Comparison of ENCODE assay signal across 2 cellular contexts in genomic region chr18:10965104-10965503, GRCh38.
TF ChIP-seq lines count a peak whose summit lies in the region.

No MANE protein-coding gene starts in this region.

TF ChIP-seq in IMR-90, 13 proteins besides CTCF, POLR2A, EP300 and RAD21:
- TF ChIP-seq, protein P1, sequence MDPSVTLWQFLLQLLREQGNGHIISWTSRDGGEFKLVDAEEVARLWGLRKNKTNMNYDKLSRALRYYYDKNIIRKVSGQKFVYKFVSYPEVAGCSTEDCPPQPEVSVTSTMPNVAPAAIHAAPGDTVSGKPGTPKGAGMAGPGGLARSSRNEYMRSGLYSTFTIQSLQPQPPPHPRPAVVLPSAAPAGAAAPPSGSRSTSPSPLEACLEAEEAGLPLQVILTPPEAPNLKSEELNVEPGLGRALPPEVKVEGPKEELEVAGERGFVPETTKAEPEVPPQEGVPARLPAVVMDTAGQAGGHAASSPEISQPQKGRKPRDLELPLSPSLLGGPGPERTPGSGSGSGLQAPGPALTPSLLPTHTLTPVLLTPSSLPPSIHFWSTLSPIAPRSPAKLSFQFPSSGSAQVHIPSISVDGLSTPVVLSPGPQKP (IDR thresholded peaks at IDR 0.05; ENCODE audit: borderline replicate concordance, low read depth, low read length) = no peak
- TF ChIP-seq CEBPB (IDR thresholded peaks at IDR 0.05; ENCODE audit: low read depth, low read length) = no peak
- no peak for TF ChIP-seq BHLHE40 (IDR thresholded peaks at IDR 0.05; ENCODE audit: low read depth, low read length)
- no peak for TF ChIP-seq RCOR1 (IDR thresholded peaks at IDR 0.05; ENCODE audit: insufficient replicate concordance, low read length)
- no peak for TF ChIP-seq SMC3 (IDR thresholded peaks at IDR 0.05; ENCODE audit: low read depth, low read length)
- no peak for TF ChIP-seq MAZ (IDR thresholded peaks at IDR 0.05; ENCODE audit: borderline replicate concordance, low read depth, low read length)
- TF ChIP-seq, protein P2, sequence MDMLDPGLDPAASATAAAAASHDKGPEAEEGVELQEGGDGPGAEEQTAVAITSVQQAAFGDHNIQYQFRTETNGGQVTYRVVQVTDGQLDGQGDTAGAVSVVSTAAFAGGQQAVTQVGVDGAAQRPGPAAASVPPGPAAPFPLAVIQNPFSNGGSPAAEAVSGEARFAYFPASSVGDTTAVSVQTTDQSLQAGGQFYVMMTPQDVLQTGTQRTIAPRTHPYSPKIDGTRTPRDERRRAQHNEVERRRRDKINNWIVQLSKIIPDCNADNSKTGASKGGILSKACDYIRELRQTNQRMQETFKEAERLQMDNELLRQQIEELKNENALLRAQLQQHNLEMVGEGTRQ (IDR thresholded peaks at IDR 0.05; ENCODE audit: low read depth, low read length) = no peak
- no peak for TF ChIP-seq MAFK (IDR thresholded peaks at IDR 0.05; ENCODE audit: low read depth, low read length)
- TF ChIP-seq CHD1 (IDR thresholded peaks at IDR 0.05; ENCODE audit: low read depth, low read length) = no peak
- no peak for TF ChIP-seq FOS (IDR thresholded peaks at IDR 0.05; ENCODE audit: low read depth, low read length)
- TF ChIP-seq RFX5 (IDR thresholded peaks at IDR 0.05; ENCODE audit: low read depth, low read length) = no peak
- no peak for TF ChIP-seq NFE2L2 (IDR thresholded peaks at IDR 0.05; ENCODE audit: low read depth, low read length)
- TF ChIP-seq MXI1 (IDR thresholded peaks at IDR 0.05; ENCODE audit: borderline replicate concordance, low read depth, low read length) = no peak

TF ChIP-seq in SK-N-SH, 30 proteins besides CTCF, POLR2A, EP300 and RAD21 (continued from another document):
- TF ChIP-seq IRF3 (IDR thresholded peaks at IDR 0.05; ENCODE audit: low read depth, low read length) (no peak), NFIC (IDR thresholded peaks at IDR 0.05; ENCODE audit: borderline replicate concordance) (no peak), PBX3 (IDR thresholded peaks at IDR 0.05) (no peak), TAF1 (IDR thresholded peaks at IDR 0.05; ENCODE audit: borderline replicate concordance, low read depth, low read length) (no peak)
TF ChIP-seq in SK-N-SH: peak in this region for 0.
